ENCODE assay signal across 13 cellular contexts in the genomic region with DNA sequence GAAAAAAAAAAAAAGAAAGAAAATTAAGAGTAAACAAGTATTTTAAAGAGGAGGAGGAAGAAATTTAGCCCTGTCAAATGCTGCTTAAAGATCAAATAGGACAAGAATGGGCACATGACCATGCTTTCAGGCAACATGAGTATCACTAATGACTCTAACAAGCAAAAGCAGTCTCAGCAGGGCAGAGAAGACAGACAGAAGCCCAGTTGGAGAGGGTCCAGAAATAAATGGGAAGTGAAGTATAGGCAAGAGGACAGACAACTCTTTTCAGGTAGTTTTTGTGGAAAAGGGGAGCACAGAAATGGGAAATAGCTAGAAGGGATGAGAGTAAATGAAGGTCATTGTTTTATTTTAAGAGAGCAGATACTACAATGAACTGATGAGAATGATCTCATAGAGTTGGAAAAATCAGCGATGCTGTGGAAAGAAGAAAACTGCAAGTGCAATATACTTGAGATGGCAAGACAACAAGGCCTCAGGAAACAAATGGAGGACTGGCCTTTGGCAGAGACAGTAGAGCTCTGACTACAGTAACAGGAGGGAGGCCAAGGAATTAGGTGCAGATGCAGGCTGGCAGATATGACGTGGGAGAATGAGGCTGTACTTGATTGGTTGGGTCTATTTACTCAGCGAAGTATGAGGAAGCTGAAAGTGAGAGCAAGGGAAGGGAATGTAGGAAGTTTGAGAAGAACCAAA. TPM values are rescaled to one million over a fixed set of nuclear protein-coding genes. Genes with fewer than 3 reads are reported as not detected.
DNase-seq lines count a peak whose midpoint lies in the region.
"Had no signal": no experiment of that assay in that cellular context is flagged by ENCODE, and none has a peak within 500 bp of the region (broad histone marks: within the 10 kb centered on the region; RNA-seq: fewer than 3 reads in every experiment).

No MANE protein-coding gene starts in this region.

- intact Hi-C loops in cardiac septum (cut with DNase I): no loop called here

- in situ Hi-C loops in SK-MEL-5 (cut with HindIII; ENCODE audit: low pct_unique_long_range_greater_than_20kb, low sequenced_read_pairs): no loop called here

- DNase-seq in NCI-H82 (lab: John Stamatoyannopoulos, UW) (peak; percentile 6), NCI-H82 treated with DMSO at 0.1 percent for 48 hours (lab: John Stamatoyannopoulos, UW; ENCODE audit: unreplicated experiment) (no peak), SK-MEL-5 (ENCODE audit: low read depth, low spot score) (peak; percentile 79), fibroblast of peridontal ligament (ENCODE audit: extremely low read depth) (peak; percentile 63), renal cortical epithelial cell (ENCODE audit: low read depth) (peak; percentile 74), NOMO-1 (lab: John Stamatoyannopoulos, UW; ENCODE audit: unreplicated experiment in 2 of 2) (no peak), NCI-H345 treated with DMSO at 0.1 percent for 48 hours (lab: John Stamatoyannopoulos, UW; ENCODE audit: unreplicated experiment) (no peak), cardiac septum (ENCODE audit: low spot score) (no peak)
- DNase-seq: activated naive CD4-positive, alpha-beta T cell treated with anti-CD3 and anti-CD28 coated beads for 36 hours; COR-L47; left ventricle myocardium superior; NCI-H2171 treated with DMSO at 0.1 percent for 48 hours; SW 1271 had no signal

RNA-seq across cellular contexts. Expression of a gene that starts 40.3 kb away (rescaled TPM):
- total RNA-seq in SK-MEL-5 (2014; rRNA removed; shearing (Covaris generic)): 20.5 and 23.6 TPM in 2 replicates
- polyA plus RNA-seq in SK-MEL-5 (2015; cell fraction: cytosol; rRNA removed): 11.1 and 12.1 TPM in 2 replicates
- polyA plus RNA-seq in SK-MEL-5 (2015; cell fraction: nucleus; rRNA removed): 7.1 and 11.5 TPM in 2 replicates
- 1.3 TPM in 1 of 2 replicates, not detected in the other for total RNA-seq in renal cortical epithelial cell
- total RNA-seq in cardiac septum: not detected

Comparison
In these comparisons a context has a peak if more than half of its experiments do, and no peak if none do; other contexts are left out.
1. DNase-seq: peak in NCI-H82 (single experiment), SK-MEL-5 (single experiment), fibroblast of peridontal ligament (single experiment) and renal cortical epithelial cell (single experiment); none in NCI-H82 treated with DMSO at 0.1 percent for 48 hours (single experiment), NOMO-1 (0 of 2), NCI-H345 treated with DMSO at 0.1 percent for 48 hours (single experiment) and cardiac septum (single experiment).